In genomic region chr3:51621091-51621892, GRCh38 we compare ENCODE assay signal across 11 cellular contexts. TPM values are rescaled to one million over a fixed set of nuclear protein-coding genes. Genes with fewer than 3 reads are reported as not detected.
DNase-seq lines count a peak whose midpoint lies in the region; ATAC-seq and TF ChIP-seq lines count a peak whose summit lies in the region.
"Had no signal": no experiment of that assay in that cellular context is flagged by ENCODE, and none has a peak within 500 bp of the region (broad histone marks: within the 10 kb centered on the region; RNA-seq: fewer than 3 reads in every experiment).

No MANE protein-coding gene starts in this region.

- H2AFZ ChIP-seq in fibroblast of lung (ENCODE audit: low read length): no peak overlapping the region

- no peaks in the 10 kb centered on the region for H3K36me3 ChIP-seq in fibroblast of lung (ENCODE audit: control insufficient read depth, insufficient read depth, low read length)

- no peaks in the 10 kb centered on the region for H3K9me3 ChIP-seq in fibroblast of lung (ENCODE audit: control insufficient read depth, insufficient read depth, low read depth, low read length)
- H3K9me3 ChIP-seq: spleen had no signal

- H3K27me3 ChIP-seq in fibroblast of lung (ENCODE audit: control insufficient read depth, insufficient read depth, low read length): no peaks in the 10 kb centered on the region
- H3K27me3 ChIP-seq: spleen had no signal

- H3K36me3 Mint-ChIP-seq in nephron progenitor cell (ENCODE audit: low read depth): no peaks in the 10 kb centered on the region

- TF ChIP-seq CTCF in fibroblast of lung (conservative IDR thresholded peaks at IDR 0.05 in 1 of 2, IDR thresholded peaks at IDR 0.05 in 1 of 2; ENCODE audit: low read depth in 1 of 2, low read length in 2 of 2) (no peak), nephron progenitor cell (IDR thresholded peaks at IDR 0.05) (no peak)

- no peaks in the 10 kb centered on the region for H3K27me3 Mint-ChIP-seq in nephron progenitor cell (ENCODE audit: low read depth, poor library complexity)
- H3K27me3 Mint-ChIP-seq: stimulated activated naive CD8-positive, alpha-beta T cell treated with anti-CD3 and anti-CD28 coated beads, Interleukin-15, amount 100 ng/mL, for 72 hours had no signal

- no peak overlapping the region for H3K4me3 ChIP-seq in fibroblast of lung (replicated peaks in 1 of 4; ENCODE audit: control extremely low read depth in 1 of 4, insufficient read depth in 1 of 4, low read depth in 3 of 4, low read length in 4 of 4)
- H3K4me3 ChIP-seq: spleen had no signal

- no peak overlapping the region for H3K9ac ChIP-seq in fibroblast of lung (ENCODE audit: insufficient read depth, low read length)

- peaks cover 3% of the 10 kb centered on the region for H3K79me2 ChIP-seq in fibroblast of lung (ENCODE audit: control insufficient read depth, insufficient read depth, low read length)

- H3K4me3 Mint-ChIP-seq in nephron progenitor cell: no peak overlapping the region
- H3K4me3 Mint-ChIP-seq: stimulated activated naive CD8-positive, alpha-beta T cell treated with anti-CD3 and anti-CD28 coated beads, Interleukin-15, amount 100 ng/mL, for 72 hours had no signal

- no peaks in the 10 kb centered on the region for H4K20me1 ChIP-seq in fibroblast of lung (ENCODE audit: control insufficient read depth, extremely low read depth, insufficient read depth, low read length)

- ATAC-seq in HG02970 (IDR thresholded peaks at IDR 0.05; ENCODE audit: low FRiP score, unreplicated experiment) (no peak), HG02678 (IDR thresholded peaks at IDR 0.05; ENCODE audit: unreplicated experiment) (no peak), HG02852 (IDR thresholded peaks at IDR 0.05; ENCODE audit: unreplicated experiment) (no peak)
- ATAC-seq: stimulated activated naive CD8-positive, alpha-beta T cell treated with anti-CD3 and anti-CD28 coated beads, Interleukin-15, amount 100 ng/mL, for 72 hours had no signal

- DNase-seq in AG20443 (ENCODE audit: low spot score): peak; percentile 23
- peak; percentile 61 for DNase-seq in MV-4-11 (lab: John Stamatoyannopoulos, UW)
- DNase-seq in fibroblast of lung (ENCODE audit: low read depth in 2 of 2): peak in 1 of 2 donors; percentile 56
- no peak for DNase-seq in nephron progenitor cell
- DNase-seq in hypothalamus (lab: John Stamatoyannopoulos, UW): no peak
- DNase-seq: NCI-H187; spleen; stimulated activated naive CD8-positive, alpha-beta T cell treated with anti-CD3 and anti-CD28 coated beads, Interleukin-15, amount 100 ng/mL, for 72 hours had no signal

- peak overlapping the region; percentile 58 for H3K27ac Mint-ChIP-seq in nephron progenitor cell

- H3K4me1 ChIP-seq in fibroblast of lung (ENCODE audit: control insufficient read depth, extremely low read depth, insufficient read depth, low read length): peaks cover 19% of the 10 kb centered on the region

- peak overlapping the region; percentile 37 for H3K4me2 ChIP-seq in fibroblast of lung (ENCODE audit: extremely low read depth, insufficient read depth, low read length)

- no peak overlapping the region for H3K27ac ChIP-seq in fibroblast of lung (ENCODE audit: insufficient read depth, low read length)

- no peaks in the 10 kb centered on the region for H3K4me1 Mint-ChIP-seq in nephron progenitor cell

- no peaks in the 10 kb centered on the region for H3K9me3 Mint-ChIP-seq in nephron progenitor cell
- H3K9me3 Mint-ChIP-seq: stimulated activated naive CD8-positive, alpha-beta T cell treated with anti-CD3 and anti-CD28 coated beads, Interleukin-15, amount 100 ng/mL, for 72 hours had no signal

RNA-seq across cellular contexts. Expression of gene TEX264, which starts 49.8 kb away (rescaled TPM):
- total RNA-seq in fibroblast of lung: 51.0 and 54.4 TPM in 2 replicates
- polyA plus RNA-seq in fibroblast of lung: 34.3 and 44.1 TPM in 2 replicates
- 34.4 and 44.2 TPM in 2 replicates for polyA plus RNA-seq in fibroblast of lung (2012)
- polyA minus RNA-seq in fibroblast of lung (ENCODE audit: low replicate concordance): 87.4 and 115 TPM in 2 replicates

Comparison
In these comparisons a context has a peak if more than half of its experiments do, and no peak if none do; other contexts are left out.
1. DNase-seq: peak in AG20443 (single experiment) and MV-4-11 (single experiment); none in nephron progenitor cell (single experiment) and hypothalamus (0 of 51).